8 cellular contexts compared by ENCODE assay signal in genomic region chr14:34496679-34497513, GRCh38. TPM values are rescaled to one million over a fixed set of nuclear protein-coding genes. Genes with fewer than 3 reads are reported as not detected.
DNase-seq lines count a peak whose midpoint lies in the region; ATAC-seq and TF ChIP-seq lines count a peak whose summit lies in the region.

No MANE protein-coding gene starts in this region.

- intact Hi-C loops in left ventricle myocardium inferior (cut with micrococcal nuclease), result no loop called here

- H3K9me3 ChIP-seq in left ventricle myocardium inferior (replicated peaks), result no peaks in the 10 kb centered on the region

- no peaks in the 10 kb centered on the region for H3K27me3 Mint-ChIP-seq in progenitor cell of endocrine pancreas
- peaks cover 2% of the 10 kb centered on the region for H3K27me3 Mint-ChIP-seq in activated CD4-positive, alpha-beta memory T cell treated with anti-CD3 and anti-CD28 coated beads, Interleukin-2, amount 10 ng/mL, durations not matched to agents 7 days and 5 days

- H3K27ac Mint-ChIP-seq in progenitor cell of endocrine pancreas, result peak overlapping the region; percentile 79
- no peak overlapping the region for H3K27ac Mint-ChIP-seq in activated CD4-positive, alpha-beta memory T cell treated with anti-CD3 and anti-CD28 coated beads, Interleukin-2, amount 10 ng/mL, durations not matched to agents 7 days and 5 days

- no peak for ATAC-seq in GM18867 (IDR thresholded peaks at IDR 0.05; ENCODE audit: unreplicated experiment)
- ATAC-seq in HG02884 (IDR thresholded peaks at IDR 0.05; ENCODE audit: unreplicated experiment), result no peak
- no peak for ATAC-seq in HG03108 (IDR thresholded peaks at IDR 0.05; ENCODE audit: unreplicated experiment)

- peak overlapping the region; percentile 84 for H3K27ac ChIP-seq in left ventricle myocardium inferior (replicated peaks)

- no peaks in the 10 kb centered on the region for H3K27me3 ChIP-seq in left ventricle myocardium inferior (ENCODE audit: low read depth)

- no peaks in the 10 kb centered on the region for H3K4me1 ChIP-seq in left ventricle myocardium inferior

- DNase-seq in HFF-Myc (ENCODE audit: extremely low read depth, low read depth) (peak; percentile 95), amniotic stem cell (lab: John Stamatoyannopoulos, UW) (peak; percentile 87), left ventricle myocardium inferior (peak; percentile 76), progenitor cell of endocrine pancreas (ENCODE audit: low spot score, unreplicated experiment) (no peak)
- no peak for DNase-seq in activated CD4-positive, alpha-beta memory T cell treated with anti-CD3 and anti-CD28 coated beads, Interleukin-2, amount 10 ng/mL, durations not matched to agents 7 days and 5 days

- H3K9me3 Mint-ChIP-seq in progenitor cell of endocrine pancreas (ENCODE audit: low read depth), result no peaks in the 10 kb centered on the region
- H3K9me3 Mint-ChIP-seq in activated CD4-positive, alpha-beta memory T cell treated with anti-CD3 and anti-CD28 coated beads, Interleukin-2, amount 10 ng/mL, durations not matched to agents 7 days and 5 days, result no peaks in the 10 kb centered on the region

- H3K4me1 Mint-ChIP-seq in progenitor cell of endocrine pancreas (ENCODE audit: low read depth), result peaks cover 11% of the 10 kb centered on the region
- H3K4me1 Mint-ChIP-seq in activated CD4-positive, alpha-beta memory T cell treated with anti-CD3 and anti-CD28 coated beads, Interleukin-2, amount 10 ng/mL, durations not matched to agents 7 days and 5 days, result no peaks in the 10 kb centered on the region

- no peak overlapping the region for H3K4me3 ChIP-seq in HFF-Myc (replicated peaks; ENCODE audit: low read depth, low read length)
- peak overlapping the region; percentile 1 for H3K4me3 ChIP-seq in left ventricle myocardium inferior

- CTCF ChIA-PET in activated CD4-positive, alpha-beta memory T cell treated with anti-CD3 and anti-CD28 coated beads, Interleukin-2, amount 10 ng/mL, durations not matched to agents 7 days and 5 days (lab: Charles Lee), result interaction anchor here (0.7 kb wide), 1 partner anchor 15 kb away, joined by 3 read pairs; no protein-coding TSS in a partner anchor

- POLR2A ChIA-PET in activated CD4-positive, alpha-beta memory T cell treated with anti-CD3 and anti-CD28 coated beads, Interleukin-2, amount 10 ng/mL, durations not matched to agents 7 days and 5 days (lab: Charles Lee), result no interaction called here

- TF ChIP-seq CTCF in HFF-Myc (IDR thresholded peaks at IDR 0.05; ENCODE audit: low read depth, low read length, missing control alignments) (peak; percentile 37), left ventricle myocardium inferior (IDR thresholded peaks at IDR 0.05; ENCODE audit: borderline replicate concordance) (peak; percentile 17), progenitor cell of endocrine pancreas (IDR thresholded peaks at IDR 0.05; ENCODE audit: unreplicated experiment) (no peak)

- H3K36me3 ChIP-seq in left ventricle myocardium inferior, result no peaks in the 10 kb centered on the region

- H3K4me3 Mint-ChIP-seq in progenitor cell of endocrine pancreas (ENCODE audit: low read depth), result peak overlapping the region; percentile 6
- H3K4me3 Mint-ChIP-seq in activated CD4-positive, alpha-beta memory T cell treated with anti-CD3 and anti-CD28 coated beads, Interleukin-2, amount 10 ng/mL, durations not matched to agents 7 days and 5 days, result no peak overlapping the region

- H3K36me3 Mint-ChIP-seq in progenitor cell of endocrine pancreas (ENCODE audit: insufficient read depth), result no peaks in the 10 kb centered on the region
- no peaks in the 10 kb centered on the region for H3K36me3 Mint-ChIP-seq in activated CD4-positive, alpha-beta memory T cell treated with anti-CD3 and anti-CD28 coated beads, Interleukin-2, amount 10 ng/mL, durations not matched to agents 7 days and 5 days (ENCODE audit: low read depth)

RNA-seq across cellular contexts. Expression of gene SPTSSA, which starts 34.9 kb away (rescaled TPM):
- 13.5 TPM for total RNA-seq in left ventricle myocardium inferior
- total RNA-seq in progenitor cell of endocrine pancreas, result 17.4 and 20.2 TPM in 2 replicates
- 10 to 100 TPM; 12.8 to 14.0 TPM for total RNA-seq in activated CD4-positive, alpha-beta memory T cell treated with anti-CD3 and anti-CD28 coated beads, Interleukin-2, amount 10 ng/mL, durations not matched to agents 7 days and 5 days

RNA-seq across cellular contexts. Expression of gene EAPP, which starts 42.6 kb away (rescaled TPM):
- total RNA-seq in left ventricle myocardium inferior, result 17.5 TPM
- total RNA-seq in progenitor cell of endocrine pancreas, result 36.2 and 39.8 TPM in 2 replicates
- 10 to 100 TPM; 34.9 to 38.6 TPM for total RNA-seq in activated CD4-positive, alpha-beta memory T cell treated with anti-CD3 and anti-CD28 coated beads, Interleukin-2, amount 10 ng/mL, durations not matched to agents 7 days and 5 days

Comparison
In these comparisons a context has a peak if more than half of its experiments do, and no peak if none do; other contexts are left out.
1. DNase-seq: peak in HFF-Myc (single experiment), amniotic stem cell (single experiment) and left ventricle myocardium inferior (single experiment); none in progenitor cell of endocrine pancreas (single experiment) and activated CD4-positive, alpha-beta memory T cell treated with anti-CD3 and anti-CD28 coated beads, Interleukin-2, amount 10 ng/mL, durations not matched to agents 7 days and 5 days (single experiment).